ENCODE assay signal across 1 cellular context in genomic region chr1:178536844-178537371, GRCh38.
TF ChIP-seq lines count a peak whose summit lies in the region.

No MANE protein-coding gene starts in this region.

TF ChIP-seq in IMR-90, 13 proteins besides CTCF, POLR2A, EP300 and RAD21 (continued from another document):
- no peak for TF ChIP-seq USF2 (IDR thresholded peaks at IDR 0.05; ENCODE audit: low read depth, low read length)
- peak; percentile 73; the same call in 1 of the 2 replicates for TF ChIP-seq MAZ (IDR thresholded peaks at IDR 0.05; ENCODE audit: borderline replicate concordance, low read depth, low read length)
TF ChIP-seq in IMR-90: peak in this region for 6.
